In genomic region chr20:62804021-62804631, GRCh38 we compare ENCODE assay signal across 8 cellular contexts. TPM values are rescaled to one million over a fixed set of nuclear protein-coding genes. Genes with fewer than 3 reads are reported as not detected.
DNase-seq lines count a peak whose midpoint lies in the region; ATAC-seq, FAIRE-seq and TF ChIP-seq lines count a peak whose summit lies in the region.

No MANE protein-coding gene starts in this region.

- no peak for FAIRE-seq in bronchial epithelial cell (lab: Jason Lieb, UNC)

- H3K4me3 Mint-ChIP-seq in natural killer cell: peak overlapping the region; percentile 96

- no peaks in the 10 kb centered on the region for H3K36me3 Mint-ChIP-seq in natural killer cell

- TF ChIP-seq POLR2A in lower leg skin (IDR thresholded peaks at IDR 0.05): no peak

- H3K9me3 Mint-ChIP-seq in natural killer cell: no peaks in the 10 kb centered on the region

- no peak for DNase-seq in GM10248 (ENCODE audit: extremely low spot score)
- no peak for DNase-seq in bronchial epithelial cell (ENCODE audit: low read depth)
- no peak for DNase-seq in natural killer cell
- DNase-seq in NK-92 treated with Interleukin-12 subunit alpha and Interleukin-12 subunit beta, amount 100 ng/mL, for 24 hours (lab: John Stamatoyannopoulos, UW): no peak
- DNase-seq in epidermal melanocyte (ENCODE audit: insufficient read length, low spot score): no peak
- DNase-seq in lower leg skin (ENCODE audit: low spot score in 2 of 2): no peak

- H3K36me3 ChIP-seq in KOPT-K1 (ENCODE audit: insufficient read depth, low read length): peaks cover 59% of the 10 kb centered on the region
- peaks cover 19% of the 10 kb centered on the region for H3K36me3 ChIP-seq in bronchial epithelial cell (ENCODE audit: control insufficient read depth, insufficient read depth, low read length)

- H3K27me3 ChIP-seq in bronchial epithelial cell (ENCODE audit: control insufficient read depth, insufficient read depth, low read length): no peaks in the 10 kb centered on the region

- TF ChIP-seq CTCF in GM10248 (IDR thresholded peaks at IDR 0.05; ENCODE audit: control extremely low read depth, extremely low read depth, low read depth, missing control alignments): peak; percentile 2
- no peak for TF ChIP-seq CTCF in bronchial epithelial cell (IDR thresholded peaks at IDR 0.05; ENCODE audit: insufficient read depth, low read length, severe bottlenecking)
- no peak for TF ChIP-seq CTCF in natural killer cell (IDR thresholded peaks at IDR 0.05)
- no peak for TF ChIP-seq CTCF in lower leg skin (IDR thresholded peaks at IDR 0.05)

- H3K4me1 Mint-ChIP-seq in natural killer cell: peaks cover 5 to 25% of the 10 kb centered on the region in 2 donors

- ATAC-seq in natural killer cell (peak in 2 of 3 donors; percentile 16 to 19), HG03097 (IDR thresholded peaks at IDR 0.05; ENCODE audit: low FRiP score, unreplicated experiment) (no peak)

- no peaks in the 10 kb centered on the region for H3K9me3 ChIP-seq in KOPT-K1 (ENCODE audit: insufficient read depth, low read length, poor library complexity, severe bottlenecking)

- H3K27me3 Mint-ChIP-seq in natural killer cell (ENCODE audit: low read depth in 2 of 2): no peaks in the 10 kb centered on the region

- 24 to 36% methylated on average over 10 to 23 of the region's 25 CpGs for WGBS in lower leg skin, 2 donors

- intact Hi-C loops in natural killer cell (cut with micrococcal nuclease) (loop anchor here (1.0 to 10.0 kb wide), 2 partner anchors 10 to 131 kb away; partner anchors contain the start of gene GID8), lower leg skin (cut with DNase I; ENCODE audit: low total_unique reads) (loop anchor here (10.0 kb wide), 1 partner anchor 399 kb away; the partner anchor contains the start of gene CABLES2)

- CTCF ChIA-PET in GM10248 (lab: Yijun Ruan, JAX): interaction anchor here (1.0 to 1.5 kb wide), 2 partner anchors 31 to 304 kb away, joined by 3 to 5 read pairs; no protein-coding TSS in a partner anchor

- peak overlapping the region; percentile 83 for H3K27ac ChIP-seq in KOPT-K1 (ENCODE audit: low read depth, low read length, poor library complexity, severe bottlenecking)

- H3K27ac Mint-ChIP-seq in natural killer cell: peak overlapping the region; percentile 93 to 94

- POLR2A ChIA-PET in GM10248 (lab: Yijun Ruan, JAX): no interaction called here

- H3K4me3 ChIP-seq in bronchial epithelial cell (ENCODE audit: low read depth, low read length): peak overlapping the region; percentile 87
- H3K4me3 ChIP-seq in lower leg skin (ENCODE audit: low read depth, poor library complexity, severe bottlenecking): no peak overlapping the region

RNA-seq across cellular contexts. Expression of gene OGFR, which starts 0.5 kb away (rescaled TPM):
- 16.1 and 17.8 TPM in 2 replicates for total RNA-seq in bronchial epithelial cell
- total RNA-seq in natural killer cell: 10 to 100 TPM; 71.0 to 84.0 (median 83.0) TPM
- 10 to 100 TPM; 50.3 to 76.9 (median 58.5) TPM for total RNA-seq in lower leg skin

RNA-seq across cellular contexts. Expression of gene MRGBP, which starts 7.9 kb away (rescaled TPM):
- total RNA-seq in bronchial epithelial cell (20.6 and 22.9 TPM in 2 replicates), natural killer cell (10 to 100 TPM in 2 of 3 donors, 1 to 10 TPM in 1; 8.3 to 12.8 (median 10.0) TPM), lower leg skin (10 to 100 TPM in 3 of 4 donors, 1 to 10 TPM in 1; 9.8 to 13.9 (median 10.2) TPM)

RNA-seq across cellular contexts. Expression of gene COL9A3, which starts 12.7 kb away (rescaled TPM):
- total RNA-seq in bronchial epithelial cell: not detected in 2 replicates
- total RNA-seq in natural killer cell: 1 to 10 TPM in 1 of 3 donors, not detected in 2; 1.9 TPM
- 10 to 100 TPM in 2 of 4 donors, 1 to 10 TPM in 2; 5.6 to 14.1 (median 10.8) TPM for total RNA-seq in lower leg skin

RNA-seq across cellular contexts. Expression of gene TCFL5, which starts 57.5 kb away (rescaled TPM):
- total RNA-seq in bronchial epithelial cell: 13.2 and 14.5 TPM in 2 replicates
- 1 to 10 TPM; 5.1 to 8.0 (median 6.4) TPM for total RNA-seq in natural killer cell
- 10 to 100 TPM; 12.1 to 13.9 (median 13.1) TPM for total RNA-seq in lower leg skin
